ENCODE assay signal across 6 cellular contexts in the genomic region with DNA sequence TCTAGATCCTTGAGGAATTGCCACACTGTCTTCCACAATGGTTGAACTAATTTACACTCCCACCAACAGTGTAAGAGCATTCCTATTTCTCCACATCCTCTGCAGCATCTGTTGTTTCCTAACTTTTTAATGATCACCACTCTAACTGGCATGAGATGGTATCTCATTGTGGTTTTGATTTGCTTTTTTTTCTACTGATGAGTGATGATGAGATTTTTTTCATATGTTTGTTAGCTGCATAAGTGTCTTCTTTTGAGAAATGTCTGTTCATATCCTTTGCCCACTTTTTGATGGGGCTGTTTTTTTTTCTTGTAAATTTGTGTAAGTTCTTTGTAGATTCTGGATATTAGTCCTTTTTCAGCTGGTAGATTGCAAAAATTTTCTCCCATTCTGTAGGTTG. TPM values are rescaled to one million over a fixed set of nuclear protein-coding genes. Genes with fewer than 3 reads are reported as not detected.
"Had no signal": no experiment of that assay in that cellular context is flagged by ENCODE, and none has a peak within 500 bp of the region (broad histone marks: within the 10 kb centered on the region; RNA-seq: fewer than 3 reads in every experiment).

No MANE protein-coding gene starts in this region.

RNA-seq across cellular contexts. Expression of a gene that starts 24.7 kb away (rescaled TPM):
- total RNA-seq: GM23338, H1, H9, HepG2, HT1080 had no signal
- polyA plus RNA-seq: GM23338, H1, HepG2, IgD-negative memory B cell had no signal
